10 cellular contexts compared by ENCODE assay signal in the genomic region with DNA sequence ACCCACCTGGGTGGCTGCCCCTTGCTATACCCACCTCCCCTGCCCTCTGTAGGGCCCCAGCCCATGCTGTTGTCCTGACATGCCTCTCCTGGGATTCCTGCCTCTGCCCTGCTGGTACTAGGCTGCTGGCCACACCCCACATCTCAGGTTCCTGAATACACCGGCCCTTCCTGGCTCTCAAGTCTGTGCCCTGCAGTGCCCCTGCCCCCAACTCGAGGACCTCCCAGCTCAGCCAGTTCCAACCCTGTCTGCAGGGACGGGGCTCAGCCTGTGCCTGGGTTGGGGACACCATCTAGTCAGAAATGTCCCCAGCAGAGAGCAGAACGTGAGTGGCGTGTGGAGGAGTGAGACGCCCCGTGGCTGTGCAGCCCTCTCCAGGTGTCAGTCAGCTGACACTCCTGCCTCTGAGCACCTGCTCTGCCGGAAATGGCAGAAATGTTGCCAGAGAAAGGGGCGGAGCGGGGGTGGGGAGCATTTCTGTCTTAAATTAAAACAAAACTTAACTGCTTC. TPM values are rescaled to one million over a fixed set of nuclear protein-coding genes. Genes with fewer than 3 reads are reported as not detected.
DNase-seq lines count a peak whose midpoint lies in the region; ATAC-seq, FAIRE-seq and TF ChIP-seq lines count a peak whose summit lies in the region.
"Had no signal": no experiment of that assay in that cellular context is flagged by ENCODE, and none has a peak within 500 bp of the region (broad histone marks: within the 10 kb centered on the region; RNA-seq: fewer than 3 reads in every experiment).

No MANE protein-coding gene starts in this region.

- H3K4me3 ChIP-seq in spleen (no peak overlapping the region), neural progenitor cell (no peak overlapping the region)

- H2AFZ ChIP-seq in neural progenitor cell (replicated peaks), result no peak overlapping the region

- H3K36me3 Mint-ChIP-seq in neural progenitor cell, result peaks cover 24% of the 10 kb centered on the region

- H3K4me2 ChIP-seq in neural progenitor cell, result no peak overlapping the region

- no peak for FAIRE-seq in GM19239 (lab: Jason Lieb, UNC)
- FAIRE-seq: H1 had no signal

- H3F3A ChIP-seq in neural progenitor cell (ENCODE audit: low read depth), result no peaks in the 10 kb centered on the region

- 50 to 78% (median 70%) methylated on average over 10 of the region's 10 CpGs for WGBS in spleen, 5 donors

- no peaks in the 10 kb centered on the region for H3K79me2 ChIP-seq in neural progenitor cell (ENCODE audit: low read depth)

- H4K20me1 ChIP-seq in neural progenitor cell (ENCODE audit: low read depth), result no peaks in the 10 kb centered on the region

- H3K27ac ChIP-seq in spleen, result peak overlapping the region in 5 of 8 donors; percentile 20 to 79 (median 63)
- H3K27ac ChIP-seq in neural progenitor cell, result no peak overlapping the region

- H3K27ac Mint-ChIP-seq in neural progenitor cell, result no peak overlapping the region

- H3K4me3 Mint-ChIP-seq in neural progenitor cell, result no peak overlapping the region

- peaks cover 7% of the 10 kb centered on the region for H3K27me3 Mint-ChIP-seq in neural progenitor cell (ENCODE audit: insufficient read depth, low read depth)

- no peaks in the 10 kb centered on the region for H3K9me3 ChIP-seq in spleen
- no peaks in the 10 kb centered on the region for H3K9me3 ChIP-seq in neural progenitor cell (ENCODE audit: low read depth)

- intact Hi-C loops in spleen (cut with DNase I; ENCODE audit: low total_unique reads), result no loop called here

- no peaks in the 10 kb centered on the region for H3K27me3 ChIP-seq in spleen (replicated peaks in 1 of 7)
- no peaks in the 10 kb centered on the region for H3K27me3 ChIP-seq in neural progenitor cell

- TF ChIP-seq POLR2A in spleen (IDR thresholded peaks at IDR 0.05), result no peak

- TF ChIP-seq CTCF in spleen (IDR thresholded peaks at IDR 0.05 in 8 of 11, conservative IDR thresholded peaks at IDR 0.05 in 3 of 11), result peak in 1 of 11 experiments; percentile 7
- TF ChIP-seq CTCF in neural progenitor cell (IDR thresholded peaks at IDR 0.05), result no peak

- H3K36me3 ChIP-seq in spleen (peaks cover 0 to 99% (median 45%) of the 10 kb centered on the region in 6 donors), neural progenitor cell (no peaks in the 10 kb centered on the region)

- no peak for ATAC-seq in HG03095 (IDR thresholded peaks at IDR 0.05; ENCODE audit: unreplicated experiment)

- DNase-seq in GM19239 (ENCODE audit: insufficient read length, low spot score), result peak; percentile 76
- peak; percentile 74 for DNase-seq in NCI-H2171 (lab: John Stamatoyannopoulos, UW)
- DNase-seq in activated effector memory CD4-positive, alpha-beta T cell treated with Interleukin-2 at 50 U/mL for 16 hours, result peak; percentile 49
- DNase-seq in spleen, result peak; percentile 88
- no peak for DNase-seq in mucosa of gallbladder (ENCODE audit: low spot score)
- no peak for DNase-seq in neural progenitor cell (ENCODE audit: low spot score)
- no peak for DNase-seq in hippocampal formation (lab: John Stamatoyannopoulos, UW)

- peaks cover 13% of the 10 kb centered on the region for H3K4me1 Mint-ChIP-seq in neural progenitor cell

- peaks cover 6% of the 10 kb centered on the region for H3K9me3 Mint-ChIP-seq in neural progenitor cell

- H3K4me1 ChIP-seq in spleen (peaks cover 0 to 61% (median 43%) of the 10 kb centered on the region in 6 donors), neural progenitor cell (no peaks in the 10 kb centered on the region)

- no peak overlapping the region for H3K9ac ChIP-seq in neural progenitor cell

RNA-seq across cellular contexts. Expression of a gene that starts 28.7 kb away (rescaled TPM):
- total RNA-seq in spleen (10 to 100 TPM; 39.9 to 68.1 (median 50.0) TPM), mucosa of gallbladder (63.4 TPM), neural progenitor cell (ENCODE audit: low replicate concordance) (14.5 and 25.9 TPM in 2 replicates)
- 10 to 100 TPM; 35.4 to 50.2 (median 45.9) TPM for polyA plus RNA-seq in spleen

RNA-seq across cellular contexts. Expression of a gene that starts 49.2 kb away (rescaled TPM):
- 1 to 10 TPM in 5 of 7 donors, under 1 TPM in 2; 0.74 to 7.4 (median 1.5) TPM for total RNA-seq in spleen
- polyA plus RNA-seq in spleen, result 1 to 10 TPM in 1 of 3 donors, under 1 TPM in 2; 0.14 to 1.1 (median 0.57) TPM
- 0.20 TPM for total RNA-seq in mucosa of gallbladder
- not detected in 2 replicates for total RNA-seq in neural progenitor cell (ENCODE audit: low replicate concordance)
- total RNA-seq: mononuclear cell had no signal

Comparison
In these comparisons a context has a peak if more than half of its experiments do, and no peak if none do; other contexts are left out.
1. DNase-seq: peak in GM19239 (single experiment), NCI-H2171 (single experiment), activated effector memory CD4-positive, alpha-beta T cell treated with Interleukin-2 at 50 U/mL for 16 hours (single experiment) and spleen (single experiment); none in mucosa of gallbladder (single experiment), neural progenitor cell (single experiment) and hippocampal formation (0 of 2).